In genomic region chr11:103928040-103928555, GRCh38 we compare ENCODE assay signal across 23 cellular contexts.
DNase-seq lines count a peak whose midpoint lies in the region; ATAC-seq, FAIRE-seq and TF ChIP-seq lines count a peak whose summit lies in the region.
"Had no signal": no experiment of that assay in that cellular context is flagged by ENCODE, and none has a peak within 500 bp of the region (broad histone marks: within the 10 kb centered on the region; RNA-seq: fewer than 3 reads in every experiment).

No MANE protein-coding gene starts in this region.

- no peaks in the 10 kb centered on the region for H3K9me3 Mint-ChIP-seq in activated T-cell treated with anti-CD3 and anti-CD28 coated beads, Interleukin-2, amount 50 U/mL, for 72 hours
- H3K9me3 Mint-ChIP-seq in activated T-cell treated with anti-CD3 and anti-CD28 coated beads, Interleukin-2, amount 50 U/mL, for 4 hours: no peaks in the 10 kb centered on the region
- no peaks in the 10 kb centered on the region for H3K9me3 Mint-ChIP-seq in mesothelial cell of epicardium
- H3K9me3 Mint-ChIP-seq: HFFc6 had no signal

- no peaks in the 10 kb centered on the region for H3K27me3 Mint-ChIP-seq in activated T-cell treated with anti-CD3 and anti-CD28 coated beads, Interleukin-2, amount 50 U/mL, for 72 hours (ENCODE audit: low read depth)
- no peaks in the 10 kb centered on the region for H3K27me3 Mint-ChIP-seq in activated T-cell treated with anti-CD3 and anti-CD28 coated beads, Interleukin-2, amount 50 U/mL, for 4 hours (ENCODE audit: low read depth)
- H3K27me3 Mint-ChIP-seq in mesothelial cell of epicardium (ENCODE audit: low read depth): no peaks in the 10 kb centered on the region

- no peaks in the 10 kb centered on the region for H3K4me1 Mint-ChIP-seq in activated T-cell treated with anti-CD3 and anti-CD28 coated beads, Interleukin-2, amount 50 U/mL, for 72 hours (ENCODE audit: low read depth)
- no peaks in the 10 kb centered on the region for H3K4me1 Mint-ChIP-seq in activated T-cell treated with anti-CD3 and anti-CD28 coated beads, Interleukin-2, amount 50 U/mL, for 4 hours (ENCODE audit: low read depth)
- peaks cover 48% of the 10 kb centered on the region for H3K4me1 Mint-ChIP-seq in mesothelial cell of epicardium

- DNase-seq in activated T-cell treated with anti-CD3 and anti-CD28 coated beads, Interleukin-2, amount 50 U/mL, for 72 hours: no peak
- no peak for DNase-seq in activated T-cell treated with anti-CD3 and anti-CD28 coated beads, Interleukin-2, amount 50 U/mL, for 4 hours
- DNase-seq in NCI-H82 (lab: John Stamatoyannopoulos, UW) (peak; percentile 82), amniotic epithelial cell (ENCODE audit: low read depth) (peak; percentile 31), mesothelial cell of epicardium (ENCODE audit: low spot score in 2 of 2, unreplicated experiment in 2 of 2) (no peak), GM13977 (ENCODE audit: low spot score) (no peak), RCC 7860 (ENCODE audit: low spot score) (no peak), T-helper 9 cell (no peak)
- DNase-seq: 8988T, BE2C, Calu3, DMS79 treated with DMSO at 0.1 percent for 48 hours, GOT3, NCI-H1105, NCI-H1436 treated with DMSO at 0.1 percent for 48 hours, NCI-H187 treated with DMSO at 0.1 percent for 48 hours, NCI-H2171 treated with DMSO at 0.1 percent for 48 hours, NCI-H345, RPMI8226, SHP77 had no signal

- TF ChIP-seq CTCF in mesothelial cell of epicardium (IDR thresholded peaks at IDR 0.05; ENCODE audit: unreplicated experiment): no peak
- TF ChIP-seq CTCF in GM13977 (IDR thresholded peaks at IDR 0.05; ENCODE audit: extremely low read depth, insufficient read depth, missing control alignments): no peak

- in situ Hi-C loops in GM13977 (cut with MboI; ENCODE audit: low pct_unique_long_range_greater_than_20kb, low sequenced_read_pairs, unreplicated experiment): no loop called here

- no peaks in the 10 kb centered on the region for H3K36me3 Mint-ChIP-seq in activated T-cell treated with anti-CD3 and anti-CD28 coated beads, Interleukin-2, amount 50 U/mL, for 72 hours (ENCODE audit: insufficient read depth in 2 of 2)
- H3K36me3 Mint-ChIP-seq in activated T-cell treated with anti-CD3 and anti-CD28 coated beads, Interleukin-2, amount 50 U/mL, for 4 hours (ENCODE audit: insufficient read depth): no peaks in the 10 kb centered on the region
- no peaks in the 10 kb centered on the region for H3K36me3 Mint-ChIP-seq in mesothelial cell of epicardium

- FAIRE-seq in RCC 7860 (lab: Jason Lieb, UNC): no peak
- FAIRE-seq: HepG2, K562 had no signal

- no peak overlapping the region for H3K4me3 Mint-ChIP-seq in activated T-cell treated with anti-CD3 and anti-CD28 coated beads, Interleukin-2, amount 50 U/mL, for 72 hours
- no peak overlapping the region for H3K4me3 Mint-ChIP-seq in activated T-cell treated with anti-CD3 and anti-CD28 coated beads, Interleukin-2, amount 50 U/mL, for 4 hours
- H3K4me3 Mint-ChIP-seq in mesothelial cell of epicardium: no peak overlapping the region
- H3K4me3 Mint-ChIP-seq: HFFc6 had no signal

- peak overlapping the region; percentile 55 for H3K27ac Mint-ChIP-seq in activated T-cell treated with anti-CD3 and anti-CD28 coated beads, Interleukin-2, amount 50 U/mL, for 72 hours
- H3K27ac Mint-ChIP-seq in mesothelial cell of epicardium: peak overlapping the region; percentile 66
- H3K27ac Mint-ChIP-seq: HFFc6 had no signal

- ATAC-seq in activated T-cell treated with anti-CD3 and anti-CD28 coated beads, Interleukin-2, amount 50 U/mL, for 72 hours (replicated peaks in 1 of 2): no peak
- no peak for ATAC-seq in activated T-cell treated with anti-CD3 and anti-CD28 coated beads, Interleukin-2, amount 50 U/mL, for 4 hours
- ATAC-seq: HepG2, K562 had no signal

Comparison
In these comparisons a context has a peak if more than half of its experiments do, and no peak if none do; other contexts are left out.
1. DNase-seq: peak in NCI-H82 (single experiment) and amniotic epithelial cell (single experiment); none in activated T-cell treated with anti-CD3 and anti-CD28 coated beads, Interleukin-2, amount 50 U/mL, for 72 hours (0 of 2), activated T-cell treated with anti-CD3 and anti-CD28 coated beads, Interleukin-2, amount 50 U/mL, for 4 hours (single experiment), mesothelial cell of epicardium (0 of 2), GM13977 (single experiment), RCC 7860 (single experiment) and T-helper 9 cell (single experiment).